In the genomic region with DNA sequence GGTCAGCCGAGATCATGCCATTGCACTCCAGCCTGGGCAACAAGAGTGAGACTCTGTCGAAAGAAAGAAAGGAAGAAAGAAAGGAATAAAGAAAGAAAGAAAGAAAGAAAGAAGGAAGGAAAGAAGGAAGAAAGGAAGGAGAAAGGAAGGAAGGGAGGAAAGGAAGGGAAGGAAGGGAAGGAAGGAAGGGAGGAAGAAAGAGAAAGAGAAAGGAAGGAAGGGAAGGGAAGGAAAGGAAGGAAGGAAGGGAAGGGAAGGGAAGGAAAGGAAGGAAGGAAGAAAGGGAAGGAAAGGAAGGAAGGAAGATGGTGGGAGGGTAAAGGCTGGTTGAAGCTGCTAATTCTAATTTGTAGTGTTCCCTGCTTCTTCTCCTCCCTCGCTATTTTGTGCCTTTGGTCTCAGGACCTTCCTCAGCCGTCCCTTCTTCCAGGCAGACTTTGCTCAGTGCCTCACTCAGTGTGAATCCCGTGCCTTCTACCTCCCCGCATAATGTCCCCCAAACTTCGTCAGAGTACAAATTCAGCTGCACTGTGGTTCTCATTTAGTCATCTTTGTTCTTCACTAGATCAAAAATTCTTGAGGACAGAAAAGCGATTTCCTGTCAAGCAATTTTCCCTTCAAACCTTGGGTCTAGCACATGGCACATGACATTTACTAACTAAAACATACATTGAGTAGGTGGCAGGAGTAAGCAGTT, we compare ENCODE assay signal across 15 cellular contexts.
"Had no signal": no experiment of that assay in that cellular context is flagged by ENCODE, and none has a peak within 500 bp of the region (broad histone marks: within the 10 kb centered on the region; RNA-seq: fewer than 3 reads in every experiment).

No MANE protein-coding gene starts in this region.

- H3K9me3 ChIP-seq: adrenal gland, SJCRH30 had no signal

- H3K9me3 Mint-ChIP-seq: activated T-helper 17 cell treated with anti-CD3 and anti-CD28 coated beads, Interleukin-2, amount 50 U/mL, for 72 hours; mesothelial cell of epicardium had no signal

- H3K36me3 ChIP-seq: adrenal gland, SJCRH30, tibial nerve had no signal

- H3K4me1 Mint-ChIP-seq: activated T-helper 17 cell treated with anti-CD3 and anti-CD28 coated beads, Interleukin-2, amount 50 U/mL, for 72 hours had no signal

- H3K4me3 Mint-ChIP-seq: activated CD4-positive, alpha-beta memory T cell treated with anti-CD3 and anti-CD28 coated beads for 36 hours; activated T-helper 17 cell treated with anti-CD3 and anti-CD28 coated beads, Interleukin-2, amount 50 U/mL, for 72 hours; mesothelial cell of epicardium had no signal

- H3K4me1 ChIP-seq: adrenal gland, SJCRH30, tibial nerve had no signal

- DNase-seq: activated CD4-positive, alpha-beta memory T cell treated with anti-CD3 and anti-CD28 coated beads for 36 hours; activated CD4-positive, CD25-positive, alpha-beta regulatory T cell treated with anti-CD3 and anti-CD28 coated beads, Interleukin-2, amount 50 U/mL, for 72 hours; activated CD8-positive, alpha-beta memory T cell treated with anti-CD3 and anti-CD28 coated beads, Interleukin-2, amount 50 U/mL, for 4 hours; adrenal gland; caudate nucleus; effector CD4-positive, alpha-beta T cell; kidney glomerular epithelial cell; right cardiac atrium; SJCRH30 had no signal

- H3K36me3 Mint-ChIP-seq: activated CD4-positive, alpha-beta memory T cell treated with anti-CD3 and anti-CD28 coated beads for 36 hours; mesothelial cell of epicardium had no signal

- H3K27ac Mint-ChIP-seq: activated CD4-positive, alpha-beta memory T cell treated with anti-CD3 and anti-CD28 coated beads for 36 hours; activated T-helper 17 cell treated with anti-CD3 and anti-CD28 coated beads, Interleukin-2, amount 50 U/mL, for 72 hours had no signal

- H3K27ac ChIP-seq: adrenal gland, coronary artery, hepatocyte, SJCRH30, tibial nerve had no signal

- H3K4me3 ChIP-seq: adrenal gland, coronary artery, hepatocyte, SJCRH30, smooth muscle cell, tibial nerve had no signal

- ATAC-seq: activated T-helper 17 cell treated with anti-CD3 and anti-CD28 coated beads, Interleukin-2, amount 50 U/mL, for 72 hours; right cardiac atrium had no signal

- H3K27me3 ChIP-seq: adrenal gland, hepatocyte, SJCRH30, tibial nerve had no signal
